In the genomic region with DNA sequence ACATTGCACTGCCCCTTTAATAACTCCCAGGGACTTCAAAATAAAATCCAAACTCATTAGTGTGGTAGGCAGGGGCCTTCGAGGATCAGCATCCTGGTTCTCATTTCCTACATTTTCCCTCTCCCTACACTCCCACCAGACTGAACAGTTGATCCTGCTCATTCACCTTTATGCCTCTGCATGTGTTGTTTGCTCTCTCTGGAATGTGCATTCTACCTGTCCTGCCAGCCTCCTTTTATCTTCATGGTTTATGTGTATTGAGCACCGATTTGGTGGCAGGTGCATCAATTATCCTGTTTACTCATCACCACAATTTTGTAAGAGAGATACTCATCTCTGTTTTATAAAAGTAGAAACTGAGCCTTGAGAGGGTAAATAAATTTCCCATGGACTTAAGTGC, we compare ENCODE assay signal across 1 cellular context.
TF ChIP-seq lines count a peak whose summit lies in the region.

No MANE protein-coding gene starts in this region.

TF ChIP-seq in H1, 55 proteins besides CTCF, POLR2A, EP300 and RAD21:
- TF ChIP-seq JUN (IDR thresholded peaks at IDR 0.05; ENCODE audit: low read depth, low read length) = no peak
- TF ChIP-seq SIN3A (conservative IDR thresholded peaks at IDR 0.05 in 1 of 2, IDR thresholded peaks at IDR 0.05 in 1 of 2; ENCODE audit: low read depth in 1 of 2, low read length in 2 of 2) = no peak
- no peak for TF ChIP-seq YY1 (IDR thresholded peaks at IDR 0.05; ENCODE audit: low read depth, low read length)
